In the genomic region with DNA sequence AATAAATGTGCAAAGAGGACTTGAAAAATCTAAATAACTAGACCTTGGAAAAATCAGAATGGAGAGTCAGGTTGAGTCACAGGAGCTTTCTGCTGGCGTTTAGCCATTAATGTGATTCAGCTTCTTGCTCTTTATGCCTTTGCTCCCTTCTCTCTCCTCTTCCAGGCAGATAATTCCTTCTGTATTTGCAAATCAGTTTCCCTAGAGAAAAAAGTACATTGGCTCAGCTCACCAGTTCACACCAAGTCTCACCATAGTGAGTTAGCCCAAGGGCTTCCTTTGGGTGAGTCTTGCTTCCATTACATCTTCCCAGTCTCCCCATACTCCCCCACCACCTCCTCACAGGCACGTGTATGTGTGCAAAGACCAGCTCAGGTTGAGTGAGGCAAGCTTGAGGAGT, we compare ENCODE assay signal across 14 cellular contexts.
DNase-seq lines count a peak whose midpoint lies in the region; ATAC-seq and TF ChIP-seq lines count a peak whose summit lies in the region.
"Had no signal": no experiment of that assay in that cellular context is flagged by ENCODE, and none has a peak within 500 bp of the region (broad histone marks: within the 10 kb centered on the region; RNA-seq: fewer than 3 reads in every experiment).

No MANE protein-coding gene starts in this region.

- no peak for ATAC-seq in HG03432 (IDR thresholded peaks at IDR 0.05; ENCODE audit: unreplicated experiment)
- ATAC-seq: activated CD4-positive, CD25-positive, alpha-beta regulatory T cell treated with anti-CD3 and anti-CD28 coated beads, Interleukin-2, amount 50 U/mL, for 24 hours; activated T-helper 17 cell treated with anti-CD3 and anti-CD28 coated beads, Interleukin-2, amount 50 U/mL, for 72 hours; Right ventricle myocardium inferior had no signal

- H3K9me3 ChIP-seq in adipocyte (ENCODE audit: control insufficient read depth, low read length) (no peaks in the 10 kb centered on the region), vagina (no peaks in the 10 kb centered on the region)
- H3K9me3 ChIP-seq: colonic mucosa had no signal

- intact Hi-C loops in vagina (cut with DNase I), result no loop called here

- no peak for TF ChIP-seq POLR2A in vagina (IDR thresholded peaks at IDR 0.05)

- TF ChIP-seq CTCF in fibroblast of the aortic adventitia (IDR thresholded peaks at IDR 0.05; ENCODE audit: insufficient read depth, low read length), result no peak
- TF ChIP-seq CTCF in vagina (IDR thresholded peaks at IDR 0.05), result no peak

- H3K27me3 ChIP-seq in adipocyte (replicated peaks; ENCODE audit: control insufficient read depth, insufficient read depth, low read length) (no peaks in the 10 kb centered on the region), vagina (no peaks in the 10 kb centered on the region)
- H3K27me3 ChIP-seq: colonic mucosa had no signal

- peak; percentile 85 for DNase-seq in HCEC 1CT
- peak; percentile 82 for DNase-seq in adipocyte (ENCODE audit: low read depth)
- peak; percentile 96 for DNase-seq in fibroblast of the aortic adventitia (ENCODE audit: low read depth)
- no peak for DNase-seq in medulla oblongata (ENCODE audit: extremely low spot score)
- no peak for DNase-seq in vagina (ENCODE audit: extremely low spot score in 2 of 2)
- no peak for DNase-seq in effector CD4-positive, alpha-beta T cell
- DNase-seq: colonic mucosa, DND-41, KBM-7, NCI-H2227 treated with DMSO at 0.1 percent for 48 hours had no signal

- no peak overlapping the region for H3K9ac ChIP-seq in adipocyte (ENCODE audit: low read length)

- no peak overlapping the region for H3K27ac ChIP-seq in vagina
- H3K27ac ChIP-seq: colonic mucosa had no signal

- H3K36me3 ChIP-seq in adipocyte (ENCODE audit: control insufficient read depth, insufficient read depth, low read length, severe bottlenecking) (no peaks in the 10 kb centered on the region), vagina (no peaks in the 10 kb centered on the region)
- H3K36me3 ChIP-seq: colonic mucosa had no signal

- peaks cover 16% of the 10 kb centered on the region for H3K4me1 ChIP-seq in adipocyte (ENCODE audit: control insufficient read depth, insufficient read depth, low read length)
- H3K4me1 ChIP-seq in vagina, result no peaks in the 10 kb centered on the region
- H3K4me1 ChIP-seq: colonic mucosa had no signal

- H3K4me3 ChIP-seq in adipocyte (ENCODE audit: low read length) (no peak overlapping the region), fibroblast of the aortic adventitia (ENCODE audit: low read depth, low read length) (no peak overlapping the region), vagina (no peak overlapping the region)
- H3K4me3 ChIP-seq: colonic mucosa had no signal

Comparison
In these comparisons a context has a peak if more than half of its experiments do, and no peak if none do; other contexts are left out.
1. DNase-seq: peak in HCEC 1CT (single experiment), adipocyte (single experiment) and fibroblast of the aortic adventitia (single experiment); none in medulla oblongata (single experiment), vagina (0 of 2) and effector CD4-positive, alpha-beta T cell (single experiment).